13 cellular contexts compared by ENCODE assay signal in genomic region chr6:71346034-71346680, GRCh38.
"Had no signal": no experiment of that assay in that cellular context is flagged by ENCODE, and none has a peak within 500 bp of the region (broad histone marks: within the 10 kb centered on the region; RNA-seq: fewer than 3 reads in every experiment).

No MANE protein-coding gene starts in this region.

- H3K9me3 ChIP-seq: colonic mucosa, sigmoid colon, stomach, uterus had no signal

- DNase-seq: activated CD4-positive, alpha-beta T cell treated with anti-CD3 and anti-CD28 coated beads for 48 hours; activated naive CD4-positive, alpha-beta T cell treated with anti-CD3 and anti-CD28 coated beads for 36 hours; colonic mucosa; effector CD8-positive, alpha-beta T cell; kidney; left ventricle myocardium superior; mesendoderm; sigmoid colon; stomach; uterus; WERI-Rb-1 had no signal

- H3K4me3 ChIP-seq: colonic mucosa, hepatocyte, sigmoid colon, stomach, uterus had no signal

- FAIRE-seq: kidney had no signal

- H3K4me2 ChIP-seq: hepatocyte had no signal

- H3K4me1 Mint-ChIP-seq: activated T-helper 17 cell treated with anti-CD3 and anti-CD28 coated beads, Interleukin-2, amount 50 U/mL, for 72 hours had no signal

- ATAC-seq: activated T-helper 17 cell treated with anti-CD3 and anti-CD28 coated beads, Interleukin-2, amount 50 U/mL, for 72 hours; left ventricle myocardium superior had no signal

- H3K9me3 Mint-ChIP-seq: activated naive CD4-positive, alpha-beta T cell treated with anti-CD3 and anti-CD28 coated beads for 36 hours; activated T-helper 17 cell treated with anti-CD3 and anti-CD28 coated beads, Interleukin-2, amount 50 U/mL, for 72 hours had no signal

- H3K4me3 Mint-ChIP-seq: activated naive CD4-positive, alpha-beta T cell treated with anti-CD3 and anti-CD28 coated beads for 36 hours; activated T-helper 17 cell treated with anti-CD3 and anti-CD28 coated beads, Interleukin-2, amount 50 U/mL, for 72 hours had no signal

- H3K4me1 ChIP-seq: colonic mucosa had no signal

- H3K27ac Mint-ChIP-seq: activated naive CD4-positive, alpha-beta T cell treated with anti-CD3 and anti-CD28 coated beads for 36 hours; activated T-helper 17 cell treated with anti-CD3 and anti-CD28 coated beads, Interleukin-2, amount 50 U/mL, for 72 hours had no signal

- H2AFZ ChIP-seq: hepatocyte had no signal

- H3K36me3 ChIP-seq: colonic mucosa, sigmoid colon, stomach, uterus, WERI-Rb-1 had no signal

- H3K27me3 ChIP-seq: colonic mucosa, hepatocyte, sigmoid colon, stomach, uterus had no signal

- H3K27ac ChIP-seq: colonic mucosa, hepatocyte, sigmoid colon, stomach, uterus, WERI-Rb-1 had no signal
